In the genomic region with DNA sequence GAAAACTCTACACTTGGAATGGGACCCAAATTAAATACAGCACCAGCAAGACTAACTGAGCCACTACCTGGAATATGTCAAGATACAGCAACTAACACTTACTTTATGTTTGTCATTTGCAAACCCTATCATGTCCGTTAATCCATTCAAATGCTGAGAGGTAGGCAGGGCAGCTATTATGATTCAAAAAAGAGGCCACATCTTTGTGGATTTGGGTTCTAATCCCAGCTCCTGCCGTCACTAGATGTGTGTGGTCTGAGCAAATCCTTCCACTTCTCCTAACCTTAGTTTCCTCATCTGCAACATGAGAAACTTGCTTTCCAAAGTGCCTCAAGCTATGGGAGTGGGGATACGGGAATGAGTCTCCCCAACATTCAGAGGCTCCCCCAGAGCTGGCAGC, we compare ENCODE assay signal across 10 cellular contexts. TPM values are rescaled to one million over a fixed set of nuclear protein-coding genes. Genes with fewer than 3 reads are reported as not detected.
DNase-seq lines count a peak whose midpoint lies in the region; ATAC-seq and TF ChIP-seq lines count a peak whose summit lies in the region.
"Had no signal": no experiment of that assay in that cellular context is flagged by ENCODE, and none has a peak within 500 bp of the region (broad histone marks: within the 10 kb centered on the region; RNA-seq: fewer than 3 reads in every experiment).

No MANE protein-coding gene starts in this region.

- peak overlapping the region; percentile 65 to 89 (median 82) for H3K4me3 Mint-ChIP-seq in CD8-positive, alpha-beta memory T cell

- peak overlapping the region; percentile 94 to 100 (median 98) for H3K27ac Mint-ChIP-seq in CD8-positive, alpha-beta memory T cell

- H3K4me1 Mint-ChIP-seq in CD8-positive, alpha-beta memory T cell: peaks cover 100% of the 10 kb centered on the region in 3 donors

- H3K4me3 ChIP-seq in CD8-positive, alpha-beta memory T cell (ENCODE audit: low read length): peak overlapping the region; percentile 54
- H3K4me3 ChIP-seq in Karpas-422 (ENCODE audit: low read length): no peak overlapping the region
- no peak overlapping the region for H3K4me3 ChIP-seq in dorsolateral prefrontal cortex
- H3K4me3 ChIP-seq in psoas muscle: no peak overlapping the region

- POLR2A ChIA-PET in CD8-positive, alpha-beta memory T cell (lab: Charles Lee): interaction anchor here (1.3 to 1.9 kb wide), 4 partner anchors 9 to 25 kb away, joined by 5 to 9 read pairs (median 6); partner anchors contain the start of gene FLI1

- H4K20me1 ChIP-seq in Karpas-422 (ENCODE audit: insufficient read depth, low read depth, low read length): no peaks in the 10 kb centered on the region

- no peaks in the 10 kb centered on the region for H3K9me2 ChIP-seq in Karpas-422 (replicated peaks; ENCODE audit: insufficient read depth, low read length)

- 76 to 79% (median 78%) methylated on average over 3 of the region's 3 CpGs for WGBS in psoas muscle, 3 donors

- H2AFZ ChIP-seq in Karpas-422 (ENCODE audit: low read length): no peak overlapping the region

- no peaks in the 10 kb centered on the region for H3K9me3 ChIP-seq in CD8-positive, alpha-beta memory T cell (ENCODE audit: low read length)
- H3K9me3 ChIP-seq in Karpas-422 (ENCODE audit: low read length): no peaks in the 10 kb centered on the region
- H3K9me3 ChIP-seq in psoas muscle: no peaks in the 10 kb centered on the region

- intact Hi-C loops in dorsolateral prefrontal cortex (cut with DNase I): no loop called here
- intact Hi-C loops in psoas muscle (cut with DNase I): no loop called here

- H3K4me1 ChIP-seq in CD8-positive, alpha-beta memory T cell (ENCODE audit: insufficient read depth, low read length): peaks cover 99% of the 10 kb centered on the region
- H3K4me1 ChIP-seq in Karpas-422 (ENCODE audit: low read length) (peaks cover 36% of the 10 kb centered on the region), psoas muscle (peaks cover 24% of the 10 kb centered on the region)

- no peak for TF ChIP-seq CTCF in dorsolateral prefrontal cortex (IDR thresholded peaks at IDR 0.05 in 54 of 56, conservative IDR thresholded peaks at IDR 0.05 in 2 of 56; ENCODE audit: low read depth in 1 of 56, partially characterized antibody in 56 of 56)
- no peak for TF ChIP-seq CTCF in psoas muscle (IDR thresholded peaks at IDR 0.05)

- peak overlapping the region; percentile 83 for H3K4me2 ChIP-seq in Karpas-422 (ENCODE audit: low read depth, low read length, poor library complexity, severe bottlenecking)

- ATAC-seq in psoas muscle (no peak), GM21723 (IDR thresholded peaks at IDR 0.05; ENCODE audit: unreplicated experiment) (no peak), GM21529 (IDR thresholded peaks at IDR 0.05; ENCODE audit: unreplicated experiment) (no peak)

- H3K9me3 Mint-ChIP-seq in CD8-positive, alpha-beta memory T cell: no peaks in the 10 kb centered on the region

- H3K9ac ChIP-seq in Karpas-422 (ENCODE audit: low read length): no peak overlapping the region

- no peaks in the 10 kb centered on the region for H3K36me3 ChIP-seq in CD8-positive, alpha-beta memory T cell (ENCODE audit: insufficient read depth, low read length)
- H3K36me3 ChIP-seq in Karpas-422 (ENCODE audit: insufficient read depth, low read length) (no peaks in the 10 kb centered on the region), psoas muscle (ENCODE audit: insufficient read depth in 1 of 2, low read depth in 1 of 2) (no peaks in the 10 kb centered on the region)

- H3K36me3 Mint-ChIP-seq in CD8-positive, alpha-beta memory T cell: peaks cover 0 to 7% (median 4%) of the 10 kb centered on the region in 3 donors

- H3K79me2 ChIP-seq in Karpas-422 (ENCODE audit: low read length): no peaks in the 10 kb centered on the region

- CTCF ChIA-PET in CD8-positive, alpha-beta memory T cell (lab: Charles Lee): interaction anchor here (1.1 to 2.1 kb wide), 6 partner anchors 11 to 113 kb away, joined by 3 to 9 read pairs (median 5); no protein-coding TSS in a partner anchor

- H3K27ac ChIP-seq in CD8-positive, alpha-beta memory T cell (ENCODE audit: low read depth, low read length): no peak overlapping the region
- H3K27ac ChIP-seq in Karpas-422 (ENCODE audit: low read length): no peak overlapping the region
- H3K27ac ChIP-seq in dorsolateral prefrontal cortex: peak overlapping the region in 34 of 59 donors; percentile 11 to 75 (median 36)
- peak overlapping the region; percentile 23 for H3K27ac ChIP-seq in psoas muscle

- H3K27me3 Mint-ChIP-seq in CD8-positive, alpha-beta memory T cell: no peaks in the 10 kb centered on the region

- H3K27me3 ChIP-seq in CD8-positive, alpha-beta memory T cell (ENCODE audit: insufficient read depth, low read length, poor library complexity, severe bottlenecking): no peaks in the 10 kb centered on the region
- H3K27me3 ChIP-seq in Karpas-422 (ENCODE audit: low read length) (no peaks in the 10 kb centered on the region), dorsolateral prefrontal cortex (peaks cover 0 to 32% (median 0%) of the 10 kb centered on the region in 45 donors), psoas muscle (ENCODE audit: insufficient read depth in 3 of 3, low read length in 2 of 3) (no peaks in the 10 kb centered on the region)

- no peak for DNase-seq in CD8-positive, alpha-beta memory T cell
- DNase-seq in Karpas-422: no peak
- DNase-seq in dorsolateral prefrontal cortex: no peak
- DNase-seq in psoas muscle: no peak
- no peak for DNase-seq in RKO (ENCODE audit: low spot score)
- no peak for DNase-seq in NCI-H82 (lab: John Stamatoyannopoulos, UW)
- DNase-seq: H7, NCI-H187 treated with DMSO at 0.1 percent for 48 hours had no signal

RNA-seq across cellular contexts. Expression of gene FLI1, which starts 24.2 kb away (rescaled TPM):
- 10 to 100 TPM; 41.7 to 45.2 TPM for total RNA-seq in CD8-positive, alpha-beta memory T cell
- polyA plus RNA-seq in CD8-positive, alpha-beta memory T cell: 89.2 TPM
- total RNA-seq in Karpas-422 (2014; rRNA removed; shearing (Covaris generic); ENCODE audit: low replicate concordance): 2.6 and 9.4 TPM in 2 replicates
- 10 to 100 TPM in 47 of 120 experiments, 1 to 10 TPM in 73; 2.8 to 26.0 (median 9.3) TPM for total RNA-seq in dorsolateral prefrontal cortex
- total RNA-seq in psoas muscle: 10 to 100 TPM in 3 of 4 donors, 1 to 10 TPM in 1; 8.8 to 13.1 (median 12.7) TPM
- 1 to 10 TPM; 3.3 to 5.5 (median 5.2) TPM for polyA plus RNA-seq in psoas muscle

Comparison
In these comparisons a context has a peak if more than half of its experiments do, and no peak if none do; other contexts are left out.
1. H3K27ac ChIP-seq: peak in dorsolateral prefrontal cortex (34 of 59) and psoas muscle (single experiment); none in CD8-positive, alpha-beta memory T cell (single experiment) and Karpas-422 (single experiment).